Comparison of ENCODE assay signal across 28 cellular contexts in genomic region chr9:137924169-137924568, GRCh38. TPM values are rescaled to one million over a fixed set of nuclear protein-coding genes. Genes with fewer than 3 reads are reported as not detected.
"Had no signal": no experiment of that assay in that cellular context is flagged by ENCODE, and none has a peak within 500 bp of the region (broad histone marks: within the 10 kb centered on the region; RNA-seq: fewer than 3 reads in every experiment).

No MANE protein-coding gene starts in this region.

- H3K4me3 ChIP-seq: ascending aorta, breast epithelium, cardiac muscle cell, colonic mucosa had no signal

- FAIRE-seq: frontal cortex had no signal

- ATAC-seq: activated naive CD4-positive, alpha-beta T cell treated with anti-CD3 and anti-CD28 coated beads, Interleukin-2, amount 50 U/mL, for 72 hours; activated T-cell treated with anti-CD3 and anti-CD28 coated beads, Interleukin-2, amount 50 U/mL, for 72 hours; esophagus mucosa had no signal

- H3K27me3 ChIP-seq: ascending aorta, breast epithelium, cardiac muscle cell, colonic mucosa had no signal

- H3K4me1 ChIP-seq: ascending aorta, breast epithelium, colonic mucosa had no signal

- H3K9me3 ChIP-seq: ascending aorta, colonic mucosa had no signal

- DNase-seq: activated CD4-positive, alpha-beta memory T cell treated with anti-CD3 and anti-CD28 coated beads, Interleukin-2, amount 10 ng/mL, durations not matched to agents 7 days and 5 days; activated CD4-positive, alpha-beta T cell treated with anti-CD3 and anti-CD28 coated beads for 1 hour; activated CD4-positive, alpha-beta T cell treated with anti-CD3 and anti-CD28 coated beads for 4 hours; activated CD4-positive, alpha-beta T cell treated with anti-CD3 and anti-CD28 coated beads, Interleukin-2, amount 10 ng/mL, durations not matched to agents 7 days and 5 days; activated CD4-positive, alpha-beta T cell treated with anti-CD3 and anti-CD28 coated beads, Interleukin-2, amount 50 U/mL, for 4 hours; activated CD4-positive, CD25-positive, alpha-beta regulatory T cell; activated CD8-positive, alpha-beta memory T cell treated with anti-CD3 and anti-CD28 coated beads, Interleukin-2, amount 50 U/mL, for 48 hours; activated gamma-delta T cell; activated naive CD4-positive, alpha-beta T cell; activated naive CD4-positive, alpha-beta T cell treated with anti-CD3 and anti-CD28 coated beads, Interleukin-2, amount 10 ng/mL, durations not matched to agents 7 days and 5 days; activated naive CD8-positive, alpha-beta T cell treated with anti-CD3 and anti-CD28 coated beads, Interleukin-2, amount 10 ng/mL, durations not matched to agents 7 days and 5 days; activated T-cell treated with anti-CD3 and anti-CD28 coated beads for 4 hours; activated T-cell treated with anti-CD3 and anti-CD28 coated beads, Interleukin-2, amount 50 U/mL, for 24 hours; activated T-cell treated with anti-CD3 and anti-CD28 coated beads, Interleukin-2, amount 50 U/mL, for 72 hours; central memory CD4-positive, alpha-beta T cell; cerebellar nuclear complex; colonic mucosa; effector memory CD4-positive, alpha-beta T cell; endodermal cell; foreskin fibroblast; head of caudate nucleus; T-helper 2 cell had no signal

- H3K36me3 ChIP-seq: ascending aorta, breast epithelium, cardiac muscle cell, colonic mucosa had no signal

- H3K27ac ChIP-seq: ascending aorta, breast epithelium, cardiac muscle cell, colonic mucosa had no signal

RNA-seq across cellular contexts. Expression of gene CACNA1B, which starts 46.6 kb away (rescaled TPM):
- total RNA-seq: activated CD4-positive, alpha-beta memory T cell treated with anti-CD3 and anti-CD28 coated beads, Interleukin-2, amount 10 ng/mL, durations not matched to agents 7 days and 5 days; activated CD4-positive, alpha-beta T cell treated with anti-CD3 and anti-CD28 coated beads, Interleukin-2, amount 10 ng/mL, durations not matched to agents 7 days and 5 days; activated naive CD8-positive, alpha-beta T cell treated with anti-CD3 and anti-CD28 coated beads, Interleukin-2, amount 10 ng/mL, durations not matched to agents 7 days and 5 days; ascending aorta; esophagus mucosa had no signal
